In genomic region chr1:97943354-97943753, GRCh38 we compare ENCODE assay signal across 16 cellular contexts. TPM values are rescaled to one million over a fixed set of nuclear protein-coding genes. Genes with fewer than 3 reads are reported as not detected.
DNase-seq lines count a peak whose midpoint lies in the region; ATAC-seq and TF ChIP-seq lines count a peak whose summit lies in the region.
"Had no signal": no experiment of that assay in that cellular context is flagged by ENCODE, and none has a peak within 500 bp of the region (broad histone marks: within the 10 kb centered on the region; RNA-seq: fewer than 3 reads in every experiment).

No MANE protein-coding gene starts in this region.

- peak overlapping the region; percentile 19 for H2AFZ ChIP-seq in ACC112 (ENCODE audit: low read length, unreplicated experiment)

- no peak for TF ChIP-seq CTCF in WTC11 (IDR thresholded peaks at IDR 0.05)

- peaks cover 11% of the 10 kb centered on the region for H3K27me3 Mint-ChIP-seq in activated T-helper 2 cell treated with anti-CD3 and anti-CD28 coated beads, Interferon-gamma antibody, Interleukin-2, Interleukin-4, amounts not matched to agents 10 μg/mL and 5 μg/mL and 100 μg/mL, durations not matched to agents 14 hours and 24 hours and 36 hours (ENCODE audit: low read depth)
- H3K27me3 Mint-ChIP-seq in T-cell (no peaks in the 10 kb centered on the region), WTC11 (ENCODE audit: low read depth) (no peaks in the 10 kb centered on the region)

- no peaks in the 10 kb centered on the region for H3K36me3 Mint-ChIP-seq in activated T-helper 2 cell treated with anti-CD3 and anti-CD28 coated beads, Interferon-gamma antibody, Interleukin-2, Interleukin-4, amounts not matched to agents 10 μg/mL and 5 μg/mL and 100 μg/mL, durations not matched to agents 14 hours and 24 hours and 36 hours (ENCODE audit: low read depth)
- H3K36me3 Mint-ChIP-seq in T-cell = no peaks in the 10 kb centered on the region
- H3K36me3 Mint-ChIP-seq in WTC11 = no peaks in the 10 kb centered on the region

- H3K79me2 ChIP-seq in ACC112 (ENCODE audit: control insufficient read depth, insufficient read depth, low read length, unreplicated experiment) = no peaks in the 10 kb centered on the region

- intact Hi-C loops in activated T-helper 2 cell treated with anti-CD3 and anti-CD28 coated beads, Interferon-gamma antibody, Interleukin-2, Interleukin-4, amounts not matched to agents 10 μg/mL and 5 μg/mL and 100 μg/mL, durations not matched to agents 14 hours and 24 hours and 36 hours (cut with micrococcal nuclease) = loop anchor here (5.0 kb wide), 1 partner anchor 89 kb away; no protein-coding TSS in a partner anchor

- peak overlapping the region; percentile 11 for H3K4me3 Mint-ChIP-seq in activated T-helper 2 cell treated with anti-CD3 and anti-CD28 coated beads, Interferon-gamma antibody, Interleukin-2, Interleukin-4, amounts not matched to agents 10 μg/mL and 5 μg/mL and 100 μg/mL, durations not matched to agents 14 hours and 24 hours and 36 hours (ENCODE audit: low read depth)
- H3K4me3 Mint-ChIP-seq in T-cell = peak overlapping the region in 1 of 3 donors; percentile 30
- H3K4me3 Mint-ChIP-seq in WTC11 = no peak overlapping the region

- peaks cover 5% of the 10 kb centered on the region for H3K9me3 Mint-ChIP-seq in activated T-helper 2 cell treated with anti-CD3 and anti-CD28 coated beads, Interferon-gamma antibody, Interleukin-2, Interleukin-4, amounts not matched to agents 10 μg/mL and 5 μg/mL and 100 μg/mL, durations not matched to agents 14 hours and 24 hours and 36 hours
- H3K9me3 Mint-ChIP-seq in T-cell (no peaks in the 10 kb centered on the region), WTC11 (no peaks in the 10 kb centered on the region)

- peak overlapping the region; percentile 18 for H3K27ac Mint-ChIP-seq in activated T-helper 2 cell treated with anti-CD3 and anti-CD28 coated beads, Interferon-gamma antibody, Interleukin-2, Interleukin-4, amounts not matched to agents 10 μg/mL and 5 μg/mL and 100 μg/mL, durations not matched to agents 14 hours and 24 hours and 36 hours
- H3K27ac Mint-ChIP-seq in T-cell (peak overlapping the region in 1 of 2 donors; percentile 66), WTC11 (no peak overlapping the region)

- peak; percentile 94 for DNase-seq in EH (ENCODE audit: low read depth)
- DNase-seq in activated T-helper 2 cell treated with anti-CD3 and anti-CD28 coated beads, Interferon-gamma antibody, Interleukin-2, Interleukin-4, amounts not matched to agents 10 μg/mL and 5 μg/mL and 100 μg/mL, durations not matched to agents 14 hours and 24 hours and 36 hours (ENCODE audit: low spot score) = no peak
- peak; percentile 94 for DNase-seq in foreskin melanocyte
- DNase-seq in SHP77 treated with DMSO at 0.1 percent for 48 hours (lab: John Stamatoyannopoulos, UW) = no peak
- no peak for DNase-seq in T-cell
- DNase-seq in WTC11 (ENCODE audit: low spot score) = no peak
- DNase-seq: activated CD4-positive, CD25-positive, alpha-beta regulatory T cell; central memory CD4-positive, alpha-beta T cell; left colon; NCI-H510A had no signal

- CTCF ChIA-PET in T-cell (lab: Charles Lee) = interaction anchor here in 1 of 2 donors (0.6 kb wide), 1 partner anchor 285 kb away, joined by 3 read pairs; no protein-coding TSS in a partner anchor
- CTCF ChIA-PET in WTC11 (lab: Charles Lee) = no interaction called here

- no peak overlapping the region for H3K27ac ChIP-seq in ACC112 (ENCODE audit: low read depth, low read length)
- H3K27ac ChIP-seq: BLaER1 treated with 17β-estradiol and CSF1 and Interleukin-3, amounts not matched to agents 10 nM and 100 nM; gastroesophageal sphincter; HL-60 had no signal

- H3K27me3 ChIP-seq in ACC112 (ENCODE audit: insufficient read depth, low read length) = no peaks in the 10 kb centered on the region
- H3K27me3 ChIP-seq: BLaER1 treated with 17β-estradiol and CSF1 and Interleukin-3, amounts not matched to agents 10 nM and 100 nM; gastroesophageal sphincter had no signal

- peak overlapping the region; percentile 17; the same call in 1 of the 2 replicates for H3K4me3 ChIP-seq in ACC112 (ENCODE audit: low read depth, low read length)
- H3K4me3 ChIP-seq: BLaER1 treated with 17β-estradiol and CSF1 and Interleukin-3, amounts not matched to agents 10 nM and 100 nM; gastroesophageal sphincter had no signal

- POLR2A ChIA-PET in T-cell (lab: Charles Lee) (interaction anchor here in 1 of 2 donors (0.6 kb wide), 1 partner anchor 446 kb away, joined by 3 read pairs; no protein-coding TSS in a partner anchor), WTC11 (lab: Charles Lee) (no interaction called here)

- ATAC-seq in T-cell (replicated peaks in 1 of 4) (no peak), WTC11 (no peak), GM18498 (IDR thresholded peaks at IDR 0.05; ENCODE audit: unreplicated experiment) (no peak)
- ATAC-seq: gastroesophageal sphincter, left colon, Right ventricle myocardium inferior had no signal

- H3K4me1 ChIP-seq in ACC112 (ENCODE audit: control insufficient read depth, insufficient read depth, low read length, unreplicated experiment) = peaks cover 40% of the 10 kb centered on the region
- H3K4me1 ChIP-seq: gastroesophageal sphincter had no signal

- H3K36me3 ChIP-seq in ACC112 (ENCODE audit: insufficient read depth, low read length) = no peaks in the 10 kb centered on the region
- H3K36me3 ChIP-seq: BLaER1 treated with 17β-estradiol and CSF1 and Interleukin-3, amounts not matched to agents 10 nM and 100 nM; gastroesophageal sphincter had no signal

- peaks cover 37% of the 10 kb centered on the region for H3K4me1 Mint-ChIP-seq in activated T-helper 2 cell treated with anti-CD3 and anti-CD28 coated beads, Interferon-gamma antibody, Interleukin-2, Interleukin-4, amounts not matched to agents 10 μg/mL and 5 μg/mL and 100 μg/mL, durations not matched to agents 14 hours and 24 hours and 36 hours (ENCODE audit: low read depth)
- H3K4me1 Mint-ChIP-seq in T-cell = peaks cover 22 to 30% (median 24%) of the 10 kb centered on the region in 3 donors
- H3K4me1 Mint-ChIP-seq in WTC11 = no peaks in the 10 kb centered on the region

TF ChIP-seq in WTC11, 78 proteins besides CTCF, POLR2A, EP300 and RAD21:
- TF ChIP-seq SMAD4 (CRISPR knock-in tag; IDR thresholded peaks at IDR 0.05) (no peak), FOXJ3 (CRISPR knock-in tag; IDR thresholded peaks at IDR 0.05; ENCODE audit: borderline replicate concordance) (no peak), NFYB (CRISPR knock-in tag; conservative IDR thresholded peaks at IDR 0.05; ENCODE audit: low read depth) (no peak), ZNF138 (CRISPR knock-in tag; conservative IDR thresholded peaks at IDR 0.05) (no peak), FOXK1 (CRISPR knock-in tag; IDR thresholded peaks at IDR 0.05) (no peak)

RNA-seq across cellular contexts. Expression of gene DPYD, which starts 22.5 kb away (rescaled TPM):
- 11.9 and 12.5 TPM in 2 replicates for total RNA-seq in activated T-helper 2 cell treated with anti-CD3 and anti-CD28 coated beads, Interferon-gamma antibody, Interleukin-2, Interleukin-4, amounts not matched to agents 10 μg/mL and 5 μg/mL and 100 μg/mL, durations not matched to agents 14 hours and 24 hours and 36 hours
- total RNA-seq in T-cell (10 to 100 TPM; 39.1 to 74.1 (median 47.8) TPM), WTC11 (2021) (0.34 to 0.46 TPM (median 0.37 TPM) in 3 replicates)

Comparison
In these comparisons a context has a peak if more than half of its experiments do, and no peak if none do; other contexts are left out.
1. DNase-seq: peak in EH (single experiment) and foreskin melanocyte (single experiment); none in activated T-helper 2 cell treated with anti-CD3 and anti-CD28 coated beads, Interferon-gamma antibody, Interleukin-2, Interleukin-4, amounts not matched to agents 10 μg/mL and 5 μg/mL and 100 μg/mL, durations not matched to agents 14 hours and 24 hours and 36 hours (single experiment), SHP77 treated with DMSO at 0.1 percent for 48 hours (single experiment), T-cell (0 of 34) and WTC11 (single experiment).